8 cellular contexts compared by ENCODE assay signal in the genomic region with DNA sequence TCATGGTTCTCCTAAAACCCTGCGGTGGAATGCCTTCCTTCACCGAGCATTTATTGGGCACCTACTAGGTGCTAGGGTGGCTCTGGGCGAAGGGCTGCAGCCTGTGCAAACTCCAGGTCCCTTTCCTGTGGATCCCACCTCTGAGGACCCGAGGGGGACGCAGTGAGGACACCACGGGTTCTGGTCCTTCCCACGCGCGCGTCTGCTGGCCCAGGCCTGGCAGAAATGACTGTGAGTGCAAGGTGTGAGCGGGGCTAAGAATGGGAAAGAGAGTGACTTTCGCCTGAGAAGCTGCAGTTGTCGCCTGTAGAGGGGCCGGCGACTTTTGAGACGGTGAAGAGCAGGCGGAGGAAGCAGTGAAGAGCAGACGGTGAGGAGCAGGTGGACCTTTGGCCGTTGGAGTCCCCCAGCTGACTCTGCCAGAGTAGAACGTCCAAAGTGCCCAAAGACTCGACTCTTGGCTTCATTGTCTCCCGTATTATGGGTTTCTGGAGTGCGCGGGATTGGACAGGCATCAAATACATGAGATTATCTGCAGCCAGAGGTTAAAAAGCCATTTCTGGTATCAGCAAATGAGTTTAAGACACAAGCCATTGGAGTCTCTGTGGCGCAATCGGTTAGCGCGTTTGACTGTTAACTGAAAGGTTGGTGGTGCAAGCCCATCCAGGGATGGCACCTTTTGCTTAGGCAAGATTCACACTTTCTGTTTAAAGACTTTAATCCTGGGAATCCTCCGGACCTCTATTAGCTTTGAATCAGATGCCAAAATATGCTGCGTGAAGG.
DNase-seq lines count a peak whose midpoint lies in the region; ATAC-seq and TF ChIP-seq lines count a peak whose summit lies in the region.
"Not testable (repeated sequence)": the region's sequence is repeated elsewhere in the genome, so short reads cannot be mapped to it uniquely, and the experiment has no call there.

No MANE protein-coding gene starts in this region.

- H2BK12ac ChIP-seq in neuronal stem cell (ENCODE audit: low read length), result not testable (repeated sequence)

- H3K4me1 Mint-ChIP-seq in CD4-positive, alpha-beta T cell (ENCODE audit: low read depth), result peaks cover 24% of the 10 kb centered on the region
- peaks cover 16% of the 10 kb centered on the region for H3K4me1 Mint-ChIP-seq in Caco-2 (ENCODE audit: low read depth, unreplicated experiment)
- peaks cover 20% of the 10 kb centered on the region for H3K4me1 Mint-ChIP-seq in activated CD8-positive, alpha-beta T cell treated with anti-CD3 and anti-CD28 coated beads, Interleukin-2, amount 10 ng/mL, durations not matched to agents 7 days and 5 days (ENCODE audit: low read depth)
- peaks cover 32% of the 10 kb centered on the region for H3K4me1 Mint-ChIP-seq in activated naive CD4-positive, alpha-beta T cell treated with anti-CD3 and anti-CD28 coated beads, Interleukin-2, amount 50 U/mL, for 24 hours
- H3K4me1 Mint-ChIP-seq in naive thymus-derived CD4-positive, alpha-beta T cell, result peaks cover 19 to 56% (median 33%) of the 10 kb centered on the region in 7 donors

- not testable (repeated sequence) for H3K9ac ChIP-seq in neuronal stem cell (ENCODE audit: low read depth, low read length, poor library complexity)

- peaks cover 24% of the 10 kb centered on the region for H3K36me3 Mint-ChIP-seq in CD4-positive, alpha-beta T cell (ENCODE audit: low read depth)
- not testable (repeated sequence) for H3K36me3 Mint-ChIP-seq in Caco-2 (ENCODE audit: insufficient read depth, unreplicated experiment); activated naive CD4-positive, alpha-beta T cell treated with anti-CD3 and anti-CD28 coated beads, Interleukin-2, amount 50 U/mL, for 24 hours
- peaks cover 11% of the 10 kb centered on the region for H3K36me3 Mint-ChIP-seq in activated CD8-positive, alpha-beta T cell treated with anti-CD3 and anti-CD28 coated beads, Interleukin-2, amount 10 ng/mL, durations not matched to agents 7 days and 5 days (ENCODE audit: low read depth)
- H3K36me3 Mint-ChIP-seq in naive thymus-derived CD4-positive, alpha-beta T cell, result peaks cover 4 to 21% (median 15%) of the 10 kb centered on the region in 5 donors

- H2AK5ac ChIP-seq in neuronal stem cell (ENCODE audit: low read depth, low read length), result not testable (repeated sequence)

- peak overlapping the region; percentile 43 for H3K27ac Mint-ChIP-seq in CD4-positive, alpha-beta T cell
- peak overlapping the region; percentile 52 for H3K27ac Mint-ChIP-seq in Caco-2 (ENCODE audit: unreplicated experiment)
- H3K27ac Mint-ChIP-seq in activated CD8-positive, alpha-beta T cell treated with anti-CD3 and anti-CD28 coated beads, Interleukin-2, amount 10 ng/mL, durations not matched to agents 7 days and 5 days, result peak overlapping the region; percentile 47
- H3K27ac Mint-ChIP-seq in activated naive CD4-positive, alpha-beta T cell treated with anti-CD3 and anti-CD28 coated beads, Interleukin-2, amount 50 U/mL, for 24 hours, result peak overlapping the region; percentile 59
- H3K27ac Mint-ChIP-seq in naive thymus-derived CD4-positive, alpha-beta T cell, result peak overlapping the region in 7 of 9 donors; percentile 29 to 83 (median 78)

- not testable (repeated sequence) for H3K27me3 Mint-ChIP-seq in CD4-positive, alpha-beta T cell; Caco-2 (ENCODE audit: insufficient read depth, unreplicated experiment); activated CD8-positive, alpha-beta T cell treated with anti-CD3 and anti-CD28 coated beads, Interleukin-2, amount 10 ng/mL, durations not matched to agents 7 days and 5 days (ENCODE audit: low read depth); activated naive CD4-positive, alpha-beta T cell treated with anti-CD3 and anti-CD28 coated beads, Interleukin-2, amount 50 U/mL, for 24 hours; naive thymus-derived CD4-positive, alpha-beta T cell

- H4K8ac ChIP-seq in neuronal stem cell (ENCODE audit: low read depth, low read length), result not testable (repeated sequence)

- not testable (repeated sequence) for H4K91ac ChIP-seq in neuronal stem cell (ENCODE audit: low read depth, low read length, poor library complexity)

- DNase-seq in CD4-positive, alpha-beta T cell; Caco-2; activated CD8-positive, alpha-beta T cell treated with anti-CD3 and anti-CD28 coated beads, Interleukin-2, amount 10 ng/mL, durations not matched to agents 7 days and 5 days; naive thymus-derived CD4-positive, alpha-beta T cell; neuronal stem cell (ENCODE audit: low spot score): not testable (repeated sequence)
- DNase-seq in MV-4-11 (lab: John Stamatoyannopoulos, UW) (peak; percentile 25), WERI-Rb-1 (peak; percentile 13)

- not testable (repeated sequence) for H3K4me3 Mint-ChIP-seq in CD4-positive, alpha-beta T cell; activated CD8-positive, alpha-beta T cell treated with anti-CD3 and anti-CD28 coated beads, Interleukin-2, amount 10 ng/mL, durations not matched to agents 7 days and 5 days; activated naive CD4-positive, alpha-beta T cell treated with anti-CD3 and anti-CD28 coated beads, Interleukin-2, amount 50 U/mL, for 24 hours
- H3K4me3 Mint-ChIP-seq in Caco-2 (ENCODE audit: unreplicated experiment), result peak overlapping the region; percentile 10
- H3K4me3 Mint-ChIP-seq in naive thymus-derived CD4-positive, alpha-beta T cell, result peak overlapping the region in 4 of 10 donors; percentile 16 to 89 (median 60)

- POLR2A ChIA-PET in CD4-positive, alpha-beta T cell (lab: Charles Lee); Caco-2 (lab: Charles Lee); activated CD8-positive, alpha-beta T cell treated with anti-CD3 and anti-CD28 coated beads, Interleukin-2, amount 10 ng/mL, durations not matched to agents 7 days and 5 days (lab: Charles Lee): not testable (repeated sequence)
- POLR2A ChIA-PET in naive thymus-derived CD4-positive, alpha-beta T cell (lab: Charles Lee), result interaction anchor here (1.1 kb wide), 1 partner anchor 16 kb away, joined by 4 read pairs; no protein-coding TSS in a partner anchor

- not testable (repeated sequence) for H3K4me1 ChIP-seq in Caco-2; naive thymus-derived CD4-positive, alpha-beta T cell (ENCODE audit: control insufficient read depth in 2 of 2, insufficient read depth in 2 of 2, low read length in 2 of 2); neuronal stem cell (ENCODE audit: control insufficient read depth in 2 of 2, insufficient read depth in 1 of 2, low read depth in 1 of 2, low read length in 2 of 2)

- H3K9me3 ChIP-seq in CD4-positive, alpha-beta T cell (ENCODE audit: control insufficient read depth, low read length); Caco-2; WERI-Rb-1 (ENCODE audit: severe bottlenecking); naive thymus-derived CD4-positive, alpha-beta T cell (ENCODE audit: control insufficient read depth in 2 of 3, low read length in 3 of 3); neuronal stem cell (replicated peaks in 1 of 2; ENCODE audit: control insufficient read depth in 2 of 2, insufficient read depth in 1 of 2, low read depth in 1 of 2, low read length in 2 of 2): not testable (repeated sequence)

- not testable (repeated sequence) for H3K4me2 ChIP-seq in neuronal stem cell (ENCODE audit: insufficient read depth, low read length, poor library complexity, severe bottlenecking)

- not testable (repeated sequence) for ATAC-seq in CD4-positive, alpha-beta T cell (ENCODE audit: poor library complexity); activated CD8-positive, alpha-beta T cell treated with anti-CD3 and anti-CD28 coated beads, Interleukin-2, amount 10 ng/mL, durations not matched to agents 7 days and 5 days; naive thymus-derived CD4-positive, alpha-beta T cell

- CTCF ChIA-PET in CD4-positive, alpha-beta T cell (lab: Charles Lee); Caco-2 (lab: Charles Lee); activated CD8-positive, alpha-beta T cell treated with anti-CD3 and anti-CD28 coated beads, Interleukin-2, amount 10 ng/mL, durations not matched to agents 7 days and 5 days (lab: Charles Lee); naive thymus-derived CD4-positive, alpha-beta T cell (lab: Charles Lee): not testable (repeated sequence)

- not testable (repeated sequence) for H2BK15ac ChIP-seq in neuronal stem cell (ENCODE audit: low read length)

- no CpG with 5 or more reads among the region's 30 CpGs for WGBS in neuronal stem cell (ENCODE audit: extremely low coverage in 2 of 2, insufficient read length in 2 of 2, insufficient replicate concordance in 1 of 2), 2 donors

- not testable (repeated sequence) for H3K27ac ChIP-seq in CD4-positive, alpha-beta T cell (ENCODE audit: low read depth, low read length); WERI-Rb-1; naive thymus-derived CD4-positive, alpha-beta T cell (ENCODE audit: low read depth, low read length); neuronal stem cell (replicated peaks; ENCODE audit: low read length)

- H3K18ac ChIP-seq in neuronal stem cell (ENCODE audit: low read length), result not testable (repeated sequence)

- not testable (repeated sequence) for H3K36me3 ChIP-seq in Caco-2 (ENCODE audit: control insufficient read depth, insufficient read depth, low read length); WERI-Rb-1; naive thymus-derived CD4-positive, alpha-beta T cell (ENCODE audit: control insufficient read depth in 2 of 3, insufficient read depth in 3 of 3, low read length in 3 of 3); neuronal stem cell (replicated peaks in 1 of 2; ENCODE audit: control insufficient read depth in 2 of 2, insufficient read depth in 2 of 2, low read length in 2 of 2)

- intact Hi-C loops in CD4-positive, alpha-beta T cell (cut with DNase I, micrococcal nuclease); Caco-2 (cut with micrococcal nuclease; ENCODE audit: unreplicated experiment); naive thymus-derived CD4-positive, alpha-beta T cell (cut with micrococcal nuclease): not testable (repeated sequence)

- not testable (repeated sequence) for H3K4me3 ChIP-seq in Caco-2 (ENCODE audit: low read depth, low read length); WERI-Rb-1 (ENCODE audit: low read depth, low read length); naive thymus-derived CD4-positive, alpha-beta T cell (ENCODE audit: low read length); neuronal stem cell (ENCODE audit: low read length in 2 of 2)

- TF ChIP-seq CTCF in CD4-positive, alpha-beta T cell (IDR thresholded peaks at IDR 0.05); Caco-2 (IDR thresholded peaks at IDR 0.05; ENCODE audit: insufficient read depth in 1 of 2, low read depth in 1 of 2, low read length in 1 of 2, severe bottlenecking in 1 of 2, unreplicated experiment in 1 of 2); WERI-Rb-1 (IDR thresholded peaks at IDR 0.05; ENCODE audit: low read depth, low read length): not testable (repeated sequence)

- not testable (repeated sequence) for H3K14ac ChIP-seq in neuronal stem cell (ENCODE audit: low read length)

- H3K9me3 Mint-ChIP-seq in CD4-positive, alpha-beta T cell; Caco-2 (ENCODE audit: unreplicated experiment); activated CD8-positive, alpha-beta T cell treated with anti-CD3 and anti-CD28 coated beads, Interleukin-2, amount 10 ng/mL, durations not matched to agents 7 days and 5 days (ENCODE audit: insufficient read depth); activated naive CD4-positive, alpha-beta T cell treated with anti-CD3 and anti-CD28 coated beads, Interleukin-2, amount 50 U/mL, for 24 hours; naive thymus-derived CD4-positive, alpha-beta T cell: not testable (repeated sequence)

- H3K79me1 ChIP-seq in neuronal stem cell (ENCODE audit: low read depth, low read length), result not testable (repeated sequence)

- H2BK5ac ChIP-seq in neuronal stem cell (ENCODE audit: low read length), result not testable (repeated sequence)

- H3K4ac ChIP-seq in neuronal stem cell (ENCODE audit: low read length), result not testable (repeated sequence)

- H2AFZ ChIP-seq in neuronal stem cell (ENCODE audit: low read length), result not testable (repeated sequence)

- not testable (repeated sequence) for BruUV-seq in Caco-2 (replicated peaks; lab: Mats Ljungman, UMichigan)

- H3K23ac ChIP-seq in neuronal stem cell (ENCODE audit: low read depth, low read length, poor library complexity), result peak overlapping the region; percentile 31

- H2BK120ac ChIP-seq in neuronal stem cell (ENCODE audit: low read depth, low read length), result not testable (repeated sequence)

- H3K27me3 ChIP-seq in CD4-positive, alpha-beta T cell (ENCODE audit: control insufficient read depth, insufficient read depth, low read length); Caco-2 (replicated peaks; ENCODE audit: control insufficient read depth, insufficient read depth, low read length); WERI-Rb-1 (ENCODE audit: insufficient read depth, low read depth, severe bottlenecking); naive thymus-derived CD4-positive, alpha-beta T cell (ENCODE audit: control insufficient read depth in 2 of 2, insufficient read depth in 2 of 2, low read length in 2 of 2); neuronal stem cell (ENCODE audit: control insufficient read depth in 3 of 3, insufficient read depth in 3 of 3, low read depth in 1 of 3, low read length in 3 of 3): not testable (repeated sequence)
